ENCODE assay signal across 9 cellular contexts in genomic region chr19:46511237-46511636, GRCh38. TPM values are rescaled to one million over a fixed set of nuclear protein-coding genes. Genes with fewer than 3 reads are reported as not detected.
"Had no signal": no experiment of that assay in that cellular context is flagged by ENCODE, and none has a peak within 500 bp of the region (broad histone marks: within the 10 kb centered on the region; RNA-seq: fewer than 3 reads in every experiment).

No MANE protein-coding gene starts in this region.

- H3K9ac ChIP-seq: KMS-11 had no signal

- FAIRE-seq: HTR-8/SVneo, K562 had no signal

- H3K27ac Mint-ChIP-seq: IgD-negative memory B cell had no signal

- H3K4me3 Mint-ChIP-seq: IgD-negative memory B cell had no signal

- H3K4me3 ChIP-seq: K562 had no signal

- H3K4me2 ChIP-seq: KMS-11 had no signal

- ATAC-seq: K562 had no signal

- DNase-seq: IMR-90, KG1 had no signal

- H3K27ac ChIP-seq: HL-60, KMS-11 had no signal

RNA-seq across cellular contexts. Expression of gene PNMA8B, which starts 15.6 kb away (rescaled TPM):
- total RNA-seq: HT-29, HT1080, K562 had no signal
- polyA plus RNA-seq: IgD-negative memory B cell, K562 had no signal

RNA-seq across cellular contexts. Expression of gene PNMA8A, which starts 39.9 kb away (rescaled TPM):
- total RNA-seq: HT-29, HT1080 had no signal
- polyA plus RNA-seq: IgD-negative memory B cell had no signal
